1 cellular context compared by ENCODE assay signal in the genomic region with DNA sequence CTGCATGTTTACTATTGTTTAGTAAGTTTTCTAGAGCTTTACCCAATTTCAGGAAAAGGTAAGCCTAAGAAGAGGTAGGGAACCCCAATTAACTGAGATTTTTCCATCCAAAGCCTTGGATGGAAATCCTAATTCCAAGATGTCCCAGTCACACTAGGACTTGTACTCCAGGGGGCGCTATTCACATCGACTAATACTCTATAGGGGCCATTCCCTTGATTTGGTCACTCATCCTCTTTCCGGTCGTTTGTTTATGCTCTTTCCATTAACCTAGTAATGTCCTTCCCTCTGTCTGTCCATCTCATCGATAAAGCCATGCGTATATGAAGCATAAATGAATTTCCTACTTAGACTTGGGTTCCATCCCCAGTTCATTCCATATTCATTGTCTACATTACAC.
A peak's percentile ranks its signal among the peaks of the same experiment; 100 is the strongest.
TF ChIP-seq lines count a peak whose summit lies in the region.

No MANE protein-coding gene starts in this region.

TF ChIP-seq in H1, 55 proteins besides CTCF, POLR2A, EP300 and RAD21:
- TF ChIP-seq SUZ12 (IDR thresholded peaks at IDR 0.05; ENCODE audit: low read length) (no peak), YY1 (IDR thresholded peaks at IDR 0.05; ENCODE audit: low read depth, low read length) (peak; percentile 66; the same call in 1 of the 2 replicates)
